In genomic region chr2:147844691-147845607, GRCh38 we compare ENCODE assay signal across 8 cellular contexts. TPM values are rescaled to one million over a fixed set of nuclear protein-coding genes. Genes with fewer than 3 reads are reported as not detected.
DNase-seq lines count a peak whose midpoint lies in the region; ATAC-seq and TF ChIP-seq lines count a peak whose summit lies in the region.

Gene ACVR2A, plus strand, starts transcription at chr2:147845029. Its CDS starts 124 bp downstream, at chr2:147845153.

- no peaks in the 10 kb centered on the region for H3K36me3 Mint-ChIP-seq in endothelial cell (ENCODE audit: low read depth, unreplicated experiment)
- H3K36me3 Mint-ChIP-seq in mesothelial cell of epicardium, result no peaks in the 10 kb centered on the region

- ATAC-seq in GM18508 (IDR thresholded peaks at IDR 0.05; ENCODE audit: insufficient read depth, unreplicated experiment) (peak; percentile 61), HG02973 (IDR thresholded peaks at IDR 0.05; ENCODE audit: unreplicated experiment) (peak; percentile 43)

- H3K4me3 Mint-ChIP-seq in endothelial cell (ENCODE audit: unreplicated experiment), result peak within 1 kb of the TSS; percentile 99
- peak within 1 kb of the TSS; percentile 97 for H3K4me3 Mint-ChIP-seq in mesothelial cell of epicardium

- no peak for TF ChIP-seq CTCF in endothelial cell (IDR thresholded peaks at IDR 0.05; ENCODE audit: unreplicated experiment)
- no peak for TF ChIP-seq CTCF in mesothelial cell of epicardium (IDR thresholded peaks at IDR 0.05; ENCODE audit: unreplicated experiment)

- H3K4me1 Mint-ChIP-seq in endothelial cell (ENCODE audit: unreplicated experiment) (peaks cover 32% of the 10 kb centered on the region), mesothelial cell of epicardium (peaks cover 41% of the 10 kb centered on the region)

- H3K27ac Mint-ChIP-seq in endothelial cell (ENCODE audit: unreplicated experiment) (peak within 1 kb of the TSS; percentile 96), mesothelial cell of epicardium (peak within 1 kb of the TSS; percentile 97)

- DNase-seq in A172 (ENCODE audit: low spot score) (peak; percentile 33), NCI-H2227 (lab: John Stamatoyannopoulos, UW; ENCODE audit: unreplicated experiment) (peak; percentile 91), endothelial cell (ENCODE audit: low spot score) (peak; percentile 52), mesothelial cell of epicardium (ENCODE audit: low spot score in 2 of 2, unreplicated experiment in 2 of 2) (peak; percentile 23 to 62)
- peak; percentile 75 for DNase-seq in activated CD8-positive, alpha-beta memory T cell treated with anti-CD3 and anti-CD28 coated beads for 24 hours
- peak; percentile 20 to 29 for DNase-seq in stimulated activated CD8-positive, alpha-beta memory T cell treated with anti-CD3 and anti-CD28 coated beads, Interleukin-7, amount 100 ng/mL, for 4 hours (ENCODE audit: low read depth in 2 of 2)

- H3K9me3 Mint-ChIP-seq in endothelial cell (ENCODE audit: unreplicated experiment), result no peaks in the 10 kb centered on the region
- no peaks in the 10 kb centered on the region for H3K9me3 Mint-ChIP-seq in mesothelial cell of epicardium

- H3K27me3 Mint-ChIP-seq in endothelial cell (ENCODE audit: unreplicated experiment) (peaks cover 6% of the 10 kb centered on the region), mesothelial cell of epicardium (ENCODE audit: low read depth) (peaks cover 1% of the 10 kb centered on the region)

RNA-seq across cellular contexts. Expression of gene ACVR2A, which starts in this region (rescaled TPM):
- 3.6 and 5.5 TPM in 2 replicates for total RNA-seq in A172 (2014; rRNA removed; shearing (Covaris generic))
- total RNA-seq in endothelial cell (ENCODE audit: unreplicated experiment) (22.9 TPM), mesothelial cell of epicardium (29.7 to 33.3 TPM (median 31.3 TPM) in 3 replicates)

Comparison
In these comparisons a context has a peak if more than half of its experiments do, and no peak if none do; other contexts are left out.
1. Peak in every context shown above with its lines: DNase-seq and ATAC-seq.
2. DNase-seq: peak in every context shown above with its lines; median percentile 91 in NCI-H2227; 75 in activated CD8-positive, alpha-beta memory T cell treated with anti-CD3 and anti-CD28 coated beads for 24 hours; 52 in endothelial cell; 42 in mesothelial cell of epicardium; 33 in A172; 24 in stimulated activated CD8-positive, alpha-beta memory T cell treated with anti-CD3 and anti-CD28 coated beads, Interleukin-7, amount 100 ng/mL, for 4 hours.